ENCODE assay signal across 1 cellular context in genomic region chr1:110634455-110635281, GRCh38.
A peak's percentile ranks its signal among the peaks of the same experiment; 100 is the strongest.
TF ChIP-seq lines count a peak whose summit lies in the region.

No MANE protein-coding gene starts in this region.

TF ChIP-seq in GM12878, 131 proteins besides CTCF, POLR2A, EP300 and RAD21 (continued from another document and continues in another):
- no peak for TF ChIP-seq HSF1 (IDR thresholded peaks at IDR 0.05; ENCODE audit: low read depth, low read length)
- TF ChIP-seq RELB (IDR thresholded peaks at IDR 0.05; ENCODE audit: low read depth): peak; percentile 90
- TF ChIP-seq SIN3A (IDR thresholded peaks at IDR 0.05; ENCODE audit: low read depth, low read length): no peak
- TF ChIP-seq TAF1 (IDR thresholded peaks at IDR 0.05; ENCODE audit: borderline replicate concordance, low read depth, low read length): no peak
- TF ChIP-seq NBN (IDR thresholded peaks at IDR 0.05): peak; percentile 60; the same call in 1 of the 2 replicates
- peak; percentile 97 for TF ChIP-seq EED (IDR thresholded peaks at IDR 0.05; ENCODE audit: low read depth)
- no peak for TF ChIP-seq NFYA (IDR thresholded peaks at IDR 0.05; ENCODE audit: borderline replicate concordance, low read depth, low read length)
- no peak for TF ChIP-seq REST (IDR thresholded peaks at IDR 0.05; ENCODE audit: low read depth, low read length)
- TF ChIP-seq JUND (IDR thresholded peaks at IDR 0.05; ENCODE audit: low read depth, low read length): no peak
- TF ChIP-seq NRF1 (conservative IDR thresholded peaks at IDR 0.05; ENCODE audit: low read depth, low read length): no peak
- TF ChIP-seq FOXK2 (IDR thresholded peaks at IDR 0.05): no peak
- no peak for TF ChIP-seq LARP7 (IDR thresholded peaks at IDR 0.05)
- peak; percentile 78 for TF ChIP-seq ZNF24 (IDR thresholded peaks at IDR 0.05)
- TF ChIP-seq PRDM15 (CRISPR knock-in tag; IDR thresholded peaks at IDR 0.05): no peak
- no peak for TF ChIP-seq ZNF207 (IDR thresholded peaks at IDR 0.05; ENCODE audit: borderline replicate concordance)
- no peak for TF ChIP-seq CREM (IDR thresholded peaks at IDR 0.05; ENCODE audit: low read depth)
- no peak for TF ChIP-seq SREBF1 (IDR thresholded peaks at IDR 0.05; ENCODE audit: low read length)
- TF ChIP-seq MYB (IDR thresholded peaks at IDR 0.05; ENCODE audit: borderline replicate concordance, low read depth, low read length): no peak
- 0 out of 2 replicates have a peak, but pooled peaks have one; percentile 8 for TF ChIP-seq SMC3 (IDR thresholded peaks at IDR 0.05; ENCODE audit: borderline replicate concordance, low read length)
- no peak for TF ChIP-seq HCFC1 (IDR thresholded peaks at IDR 0.05; ENCODE audit: low read length)
- TF ChIP-seq ZBTB11 (CRISPR knock-in tag; IDR thresholded peaks at IDR 0.05): no peak
- TF ChIP-seq ZNF592 (IDR thresholded peaks at IDR 0.05): no peak
- TF ChIP-seq EGR1 (IDR thresholded peaks at IDR 0.05; ENCODE audit: borderline replicate concordance in 1 of 2, low read depth in 2 of 2, low read length in 2 of 2): 0 out of 3 replicates have a peak, but pooled peaks of 1 of the 2 experiments have one; percentile 2
- peak; percentile 57; the same call in 1 of the 2 replicates for TF ChIP-seq JUNB (IDR thresholded peaks at IDR 0.05)
- TF ChIP-seq ASH2L (IDR thresholded peaks at IDR 0.05; ENCODE audit: borderline replicate concordance, low read depth): no peak
- TF ChIP-seq CHD4 (IDR thresholded peaks at IDR 0.05): no peak
- 0 out of 2 replicates have a peak, but pooled peaks have one; percentile 30 for TF ChIP-seq STAT1 (conservative IDR thresholded peaks at IDR 0.05)
- TF ChIP-seq CHD1 (IDR thresholded peaks at IDR 0.05; ENCODE audit: low read depth, low read length): no peak
- TF ChIP-seq YBX1 (IDR thresholded peaks at IDR 0.05): no peak
- TF ChIP-seq ATF2 (IDR thresholded peaks at IDR 0.05; ENCODE audit: low read length): peak; percentile 79; the same call in 1 of the 2 replicates
- TF ChIP-seq ZNF217 (IDR thresholded peaks at IDR 0.05): no peak
- no peak for TF ChIP-seq ATF3 (IDR thresholded peaks at IDR 0.05; ENCODE audit: borderline replicate concordance, extremely low read depth, low read depth, low read length)
- no peak for TF ChIP-seq HDAC6 (IDR thresholded peaks at IDR 0.05; ENCODE audit: unreplicated experiment)
- no peak for TF ChIP-seq STAT3 (IDR thresholded peaks at IDR 0.05; ENCODE audit: low read depth, low read length)
- TF ChIP-seq ESRRA (IDR thresholded peaks at IDR 0.05; ENCODE audit: low read length): no peak
- peak; percentile 54; the same call in 1 of the 2 replicates for TF ChIP-seq GATAD2B (conservative IDR thresholded peaks at IDR 0.05; ENCODE audit: low read depth)
- 0 out of 2 replicates have a peak, but pooled peaks have one; percentile 44 for TF ChIP-seq ZNF384 (IDR thresholded peaks at IDR 0.05; ENCODE audit: borderline replicate concordance, low read depth, low read length)
- no peak for TF ChIP-seq BMI1 (IDR thresholded peaks at IDR 0.05; ENCODE audit: borderline replicate concordance)
- TF ChIP-seq KLF5 (IDR thresholded peaks at IDR 0.05; ENCODE audit: partially characterized antibody): no peak
- TF ChIP-seq NFIC (IDR thresholded peaks at IDR 0.05; ENCODE audit: low read depth, low read length): peak; percentile 75; the same call in 1 of the 2 replicates
- no peak for TF ChIP-seq RCOR1 (conservative IDR thresholded peaks at IDR 0.05; ENCODE audit: low read depth, low read length)
- no peak for TF ChIP-seq KDM1A (IDR thresholded peaks at IDR 0.05; ENCODE audit: borderline replicate concordance)
